Comparison of ENCODE assay signal across 8 cellular contexts in the genomic region with DNA sequence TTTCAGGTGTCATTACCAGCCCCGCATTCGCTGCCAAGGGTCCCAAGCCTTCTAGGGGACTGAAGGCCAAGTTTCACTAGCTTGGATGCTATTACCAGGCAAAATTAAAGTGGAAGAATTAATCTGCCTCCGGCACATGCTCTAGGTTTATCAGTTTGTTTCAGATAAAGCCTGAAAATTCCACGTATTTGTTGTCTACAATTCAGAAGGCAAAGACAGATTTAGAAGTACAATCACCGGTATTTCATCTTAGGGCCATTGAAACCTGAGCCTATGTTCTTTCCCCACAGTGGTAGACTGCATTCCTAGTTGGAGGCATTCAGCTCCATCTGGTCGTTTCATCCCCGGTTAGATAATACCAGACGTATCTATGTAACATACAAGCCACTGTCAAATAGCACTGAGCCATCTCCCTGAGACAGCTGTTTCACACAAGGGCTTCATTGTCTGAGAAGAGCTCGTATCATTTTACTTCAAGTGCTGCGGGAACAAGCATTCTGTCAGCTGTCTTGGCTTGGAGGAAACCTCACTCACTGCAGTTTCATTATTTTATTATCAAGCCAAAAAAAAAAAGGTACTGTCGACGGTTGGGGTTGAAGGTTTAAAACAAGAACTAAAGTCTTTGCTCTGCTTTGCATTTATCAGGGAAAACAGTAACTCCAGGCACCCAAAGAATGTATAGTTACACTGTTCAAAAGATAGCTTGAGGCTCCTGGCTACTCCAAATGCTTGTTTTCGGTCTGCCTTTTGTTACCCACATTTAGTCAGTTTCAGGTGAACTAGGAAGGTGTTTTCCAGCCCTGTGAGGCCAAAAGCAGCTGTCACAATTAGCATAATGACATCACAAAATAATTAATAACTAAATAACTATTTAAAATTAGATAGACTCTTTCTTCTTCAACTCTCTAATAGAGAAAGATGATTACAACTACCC.
DNase-seq lines count a peak whose midpoint lies in the region; ATAC-seq and TF ChIP-seq lines count a peak whose summit lies in the region.

No MANE protein-coding gene starts in this region.

- H2AFZ ChIP-seq in OCI-LY7 (ENCODE audit: low read length) = peak overlapping the region; percentile 58; the same call in 1 of the 2 replicates
- peak overlapping the region; percentile 17 for H2AFZ ChIP-seq in smooth muscle cell (ENCODE audit: low read depth)

- H3K9ac ChIP-seq in smooth muscle cell (ENCODE audit: low read depth) = peak overlapping the region; percentile 44

- WGBS in smooth muscle cell (ENCODE audit: low lambda C conversion rate) = 22% methylated on average over 13 of the region's 13 CpGs

- H3K36me3 ChIP-seq in OCI-LY7 (ENCODE audit: insufficient read depth, low read length) (no peaks in the 10 kb centered on the region), smooth muscle cell (ENCODE audit: low read depth) (no peaks in the 10 kb centered on the region)

- H3K4me1 ChIP-seq in OCI-LY7 (ENCODE audit: insufficient read depth, low read length, poor library complexity, severe bottlenecking) (no peaks in the 10 kb centered on the region), smooth muscle cell (ENCODE audit: low read depth) (peaks cover 21% of the 10 kb centered on the region)

- TF ChIP-seq CTCF in OCI-LY7 (conservative IDR thresholded peaks at IDR 0.05; ENCODE audit: low read length) (no peak), foreskin fibroblast (IDR thresholded peaks at IDR 0.05; ENCODE audit: low read depth, low read length) (no peak), smooth muscle cell (IDR thresholded peaks at IDR 0.05; ENCODE audit: borderline replicate concordance, insufficient read depth, poor library complexity, severe bottlenecking) (no peak)

- no peak overlapping the region for H3K4me2 ChIP-seq in OCI-LY7 (ENCODE audit: low read length)
- H3K4me2 ChIP-seq in smooth muscle cell = peak overlapping the region; percentile 79

- peaks cover 5% of the 10 kb centered on the region for H3K9me3 Mint-ChIP-seq in activated CD4-positive, alpha-beta memory T cell treated with anti-CD3 and anti-CD28 coated beads for 36 hours

- POLR2A ChIA-PET in OCI-LY7 (lab: Charles Lee) = interaction anchor here (0.6 to 1.5 kb wide), 7 partner anchors 8 to 67 kb away, joined by 3 to 9 read pairs (median 3); no protein-coding TSS in a partner anchor
- POLR2A ChIA-PET in activated CD4-positive, alpha-beta memory T cell treated with anti-CD3 and anti-CD28 coated beads for 36 hours (lab: Charles Lee) = interaction anchor here (0.5 to 2.0 kb wide), 7 partner anchors 11 to 118 kb away, joined by 3 to 8 read pairs (median 3); no protein-coding TSS in a partner anchor

- intact Hi-C loops in OCI-LY7 (cut with micrococcal nuclease; ENCODE audit: unreplicated experiment) = no loop called here
- intact Hi-C loops in activated CD4-positive, alpha-beta memory T cell treated with anti-CD3 and anti-CD28 coated beads for 36 hours (cut with micrococcal nuclease) = loop anchor here (2.0 to 5.0 kb wide), 4 partner anchors 14 to 78 kb away; no protein-coding TSS in a partner anchor

- no peaks in the 10 kb centered on the region for H3K36me3 Mint-ChIP-seq in activated CD4-positive, alpha-beta memory T cell treated with anti-CD3 and anti-CD28 coated beads for 36 hours

- no peak overlapping the region for H3K4me3 Mint-ChIP-seq in activated CD4-positive, alpha-beta memory T cell treated with anti-CD3 and anti-CD28 coated beads for 36 hours

- no peak overlapping the region for H3K27ac Mint-ChIP-seq in activated CD4-positive, alpha-beta memory T cell treated with anti-CD3 and anti-CD28 coated beads for 36 hours

- no peaks in the 10 kb centered on the region for H3K9me3 ChIP-seq in OCI-LY7 (ENCODE audit: low read length)
- H3K9me3 ChIP-seq in smooth muscle cell (replicated peaks; ENCODE audit: low read depth) = no peaks in the 10 kb centered on the region

- DNase-seq in C1 segment of cervical spinal cord (lab: John Stamatoyannopoulos, UW) (peak in 9 of 14 donors; percentile 8 to 53 (median 16)), OCI-LY7 (ENCODE audit: low spot score) (no peak), foreskin fibroblast (peak; percentile 66 to 82), smooth muscle cell (lab: John Stamatoyannopoulos, UW; ENCODE audit: unreplicated experiment) (no peak)
- no peak for DNase-seq in activated CD4-positive, alpha-beta memory T cell treated with anti-CD3 and anti-CD28 coated beads for 36 hours
- DNase-seq in stimulated activated CD4-positive, alpha-beta T cell treated with anti-CD3 and anti-CD28 coated beads, Interleukin-4, amount 100 ng/mL, for 24 hours = no peak

- H3K4me3 ChIP-seq in OCI-LY7 (ENCODE audit: low read depth, low read length, poor library complexity, severe bottlenecking) (no peak overlapping the region), foreskin fibroblast (ENCODE audit: low read depth in 1 of 2, low read length in 2 of 2) (no peak overlapping the region), smooth muscle cell (no peak overlapping the region)

- peaks cover 17% of the 10 kb centered on the region for H3K4me1 Mint-ChIP-seq in activated CD4-positive, alpha-beta memory T cell treated with anti-CD3 and anti-CD28 coated beads for 36 hours (ENCODE audit: low read depth)

- H3K9me2 ChIP-seq in OCI-LY7 (ENCODE audit: insufficient read depth, low read length) = no peaks in the 10 kb centered on the region

- no TSS peak for BruUV-seq in OCI-LY7 (replicated peaks; lab: Mats Ljungman, UMichigan)

- CTCF ChIA-PET in OCI-LY7 (lab: Charles Lee; ENCODE audit: unreplicated experiment) = no interaction called here
- CTCF ChIA-PET in activated CD4-positive, alpha-beta memory T cell treated with anti-CD3 and anti-CD28 coated beads for 36 hours (lab: Charles Lee) = interaction anchor here (0.6 to 2.7 kb wide), 10 partner anchors 15 to 229 kb away, joined by 3 to 14 read pairs (median 5); no protein-coding TSS in a partner anchor

- H3K27ac ChIP-seq in OCI-LY7 (ENCODE audit: low read depth, low read length, poor library complexity, severe bottlenecking) = no peak overlapping the region
- H3K27ac ChIP-seq in smooth muscle cell (ENCODE audit: low read depth) = peak overlapping the region; percentile 78

- H3F3A ChIP-seq in smooth muscle cell (ENCODE audit: low read depth) = no peaks in the 10 kb centered on the region

- H3K27me3 Mint-ChIP-seq in activated CD4-positive, alpha-beta memory T cell treated with anti-CD3 and anti-CD28 coated beads for 36 hours = no peaks in the 10 kb centered on the region

- H4K20me1 ChIP-seq in OCI-LY7 (ENCODE audit: insufficient read depth, low read length) = no peaks in the 10 kb centered on the region
- no peaks in the 10 kb centered on the region for H4K20me1 ChIP-seq in smooth muscle cell (ENCODE audit: low read depth)

- ATAC-seq in GM18909 (IDR thresholded peaks at IDR 0.05; ENCODE audit: poor library complexity, unreplicated experiment) (peak; percentile 81), HG03520 (IDR thresholded peaks at IDR 0.05; ENCODE audit: unreplicated experiment) (peak; percentile 62)

- H3K27me3 ChIP-seq in smooth muscle cell (ENCODE audit: low read depth) = no peaks in the 10 kb centered on the region

- H3K79me2 ChIP-seq in OCI-LY7 (ENCODE audit: insufficient read depth, low read depth, low read length) = no peaks in the 10 kb centered on the region
- no peaks in the 10 kb centered on the region for H3K79me2 ChIP-seq in smooth muscle cell (ENCODE audit: low read depth)

Comparison
In these comparisons a context has a peak if more than half of its experiments do, and no peak if none do; other contexts are left out.
1. DNase-seq: peak in C1 segment of cervical spinal cord (9 of 14) and foreskin fibroblast (2 of 2); none in OCI-LY7 (single experiment), smooth muscle cell (single experiment), activated CD4-positive, alpha-beta memory T cell treated with anti-CD3 and anti-CD28 coated beads for 36 hours (single experiment) and stimulated activated CD4-positive, alpha-beta T cell treated with anti-CD3 and anti-CD28 coated beads, Interleukin-4, amount 100 ng/mL, for 24 hours (single experiment).